In genomic region chr2:169775765-169776482, GRCh38 we compare ENCODE assay signal across 15 cellular contexts. TPM values are rescaled to one million over a fixed set of nuclear protein-coding genes. Genes with fewer than 3 reads are reported as not detected.
DNase-seq lines count a peak whose midpoint lies in the region; ATAC-seq, FAIRE-seq and TF ChIP-seq lines count a peak whose summit lies in the region.
"Had no signal": no experiment of that assay in that cellular context is flagged by ENCODE, and none has a peak within 500 bp of the region (broad histone marks: within the 10 kb centered on the region; RNA-seq: fewer than 3 reads in every experiment).

No MANE protein-coding gene starts in this region.

- H3K79me2 ChIP-seq in HepG2 (ENCODE audit: insufficient read depth, low read length), result no peaks in the 10 kb centered on the region

- no peak overlapping the region for H3K9ac ChIP-seq in HepG2 (ENCODE audit: insufficient read depth, low read depth, low read length)

- H3K4me1 ChIP-seq in HepG2 (ENCODE audit: insufficient read depth, low read length) (peaks cover 35% of the 10 kb centered on the region), right lobe of liver (no peaks in the 10 kb centered on the region)

- intact Hi-C loops in HepG2 (cut with micrococcal nuclease; ENCODE audit: unreplicated experiment) (no loop called here), right lobe of liver (cut with DNase I) (no loop called here)

- no peak for ATAC-seq in HepG2
- ATAC-seq in right lobe of liver, result no peak
- ATAC-seq: WTC11 had no signal

- no TSS peak for BruUV-seq in HepG2 (replicated peaks; lab: Mats Ljungman, UMichigan)

- no peak overlapping the region for H3K4me2 ChIP-seq in HepG2 (ENCODE audit: low read depth, low read length)

- in situ Hi-C loops in HepG2 (cut with HindIII; ENCODE audit: extremely low pct_ligation_motif_present, low pct_unique_long_range_greater_than_20kb), result loop anchor here (5.0 kb wide), 1 partner anchor 329 kb away; no protein-coding TSS in a partner anchor

- no peak for DNase-seq in HepG2 (ENCODE audit: low spot score)
- no peak for DNase-seq in right lobe of liver
- DNase-seq in fibroblast of peridontal ligament (ENCODE audit: extremely low read depth), result peak; percentile 78
- no peak for DNase-seq in HuH-7 (ENCODE audit: low spot score)
- DNase-seq in GM10248 (ENCODE audit: extremely low spot score), result no peak
- DNase-seq in hippocampal formation (lab: John Stamatoyannopoulos, UW), result no peak
- DNase-seq: ACHN; activated naive CD4-positive, alpha-beta T cell treated with anti-CD3 and anti-CD28 coated beads, Interleukin-2, amount 10 ng/mL, durations not matched to agents 7 days and 5 days; NCI-H1694 treated with DMSO at 0.1 percent for 48 hours; small intestine; stimulated activated naive CD4-positive, alpha-beta T cell had no signal

- no peak for FAIRE-seq in HepG2 (lab: Jason Lieb, UNC)
- FAIRE-seq: small intestine had no signal

- H3K4me3 ChIP-seq in HepG2 (replicated peaks in 1 of 3; ENCODE audit: insufficient read depth in 1 of 3, low read depth in 2 of 3, low read length in 3 of 3) (no peak overlapping the region), right lobe of liver (no peak overlapping the region)
- H3K4me3 ChIP-seq: lung had no signal

- no peaks in the 10 kb centered on the region for H3K9me3 ChIP-seq in HepG2 (ENCODE audit: low read length)
- H3K9me3 ChIP-seq in right lobe of liver, result no peaks in the 10 kb centered on the region

- TF ChIP-seq CTCF in HepG2 (CRISPR knock-in tag; IDR thresholded peaks at IDR 0.05), result no peak
- TF ChIP-seq CTCF in right lobe of liver (IDR thresholded peaks at IDR 0.05), result no peak
- no peak for TF ChIP-seq CTCF in GM10248 (IDR thresholded peaks at IDR 0.05; ENCODE audit: control extremely low read depth, extremely low read depth, low read depth, missing control alignments)

- TF ChIP-seq POLR2A in HepG2 (IDR thresholded peaks at IDR 0.05; ENCODE audit: insufficient read depth in 1 of 2, low read depth in 2 of 2, low read length in 2 of 2) (no peak), right lobe of liver (IDR thresholded peaks at IDR 0.05) (no peak)

- H4K20me1 ChIP-seq in HepG2 (ENCODE audit: insufficient read depth, low read length), result no peaks in the 10 kb centered on the region

- POLR2A ChIA-PET in HepG2 (lab: Yijun Ruan, JAX) (no interaction called here), GM10248 (lab: Yijun Ruan, JAX) (no interaction called here)

- WGBS in HepG2 (ENCODE audit: low lambda C conversion rate), result 55% methylated on average over 3 of the region's 3 CpGs
- WGBS in right lobe of liver (ENCODE audit: insufficient coverage, low coverage, low lambda C conversion rate, missing lambda C conversion rate), result 50% methylated on average over 3 of the region's 3 CpGs

- no peak for TF ChIP-seq RAD21 in HepG2 (CRISPR knock-in tag; IDR thresholded peaks at IDR 0.05)

- peak overlapping the region; percentile 64 for H2AFZ ChIP-seq in HepG2 (ENCODE audit: low read length)

- H3K27me3 ChIP-seq in HepG2 (ENCODE audit: control insufficient read depth in 1 of 2, insufficient read depth in 2 of 2, low read length in 2 of 2), result no peaks in the 10 kb centered on the region
- H3K27me3 ChIP-seq in right lobe of liver, result no peaks in the 10 kb centered on the region

- CTCF ChIA-PET in HepG2 (lab: Yijun Ruan, JAX; ENCODE audit: low intra/inter-chr PET ratio, low total read pairs), result no interaction called here
- CTCF ChIA-PET in GM10248 (lab: Yijun Ruan, JAX), result interaction anchor here (1.6 to 2.0 kb wide), 2 partner anchors 8 to 323 kb away, joined by 3 to 7 read pairs; no protein-coding TSS in a partner anchor

- H3K27ac ChIP-seq in HepG2 (ENCODE audit: extremely low read length, insufficient read depth, low read length) (no peak overlapping the region), right lobe of liver (no peak overlapping the region)
- H3K27ac ChIP-seq: epithelial cell of prostate, HL-60 had no signal

- no peak for TF ChIP-seq EP300 in HepG2 (IDR thresholded peaks at IDR 0.05; ENCODE audit: low read depth in 2 of 2, low read length in 2 of 2)
- TF ChIP-seq EP300 in HepG2 (CRISPR knock-in tag; IDR thresholded peaks at IDR 0.05; ENCODE audit: borderline replicate concordance), result no peak

- no peaks in the 10 kb centered on the region for H3K36me3 ChIP-seq in HepG2 (replicated peaks in 1 of 2; ENCODE audit: control insufficient read depth in 1 of 2, insufficient read depth in 2 of 2, low read length in 2 of 2)
- H3K36me3 ChIP-seq in right lobe of liver, result no peaks in the 10 kb centered on the region

RNA-seq across cellular contexts. Expression of gene SSB, which starts 22.7 kb away (rescaled TPM):
- total RNA-seq in HepG2 (2016; rRNA removed; fragmentation: Illumina TruSeq; extraction: Trizol) (208 and 344 TPM in 2 replicates), right lobe of liver (10 to 100 TPM; 16.5 to 41.3 (median 33.2) TPM)
- total RNA-seq in HepG2 (2016; cell fraction: cytosol; rRNA removed; fragmentation: Illumina TruSeq; extraction: Trizol; ENCODE audit: low read depth), result 22.0 and 26.1 TPM in 2 replicates
- total RNA-seq in HepG2 (2016; cell fraction: insoluble cytoplasmic fraction; rRNA removed; fragmentation: Illumina TruSeq; extraction: Trizol), result 224 and 344 TPM in 2 replicates
- total RNA-seq in HepG2 (2016; cell fraction: membrane; rRNA removed; fragmentation: Illumina TruSeq; extraction: Trizol), result 39.4 and 51.5 TPM in 2 replicates
- 156 and 161 TPM in 2 replicates for total RNA-seq in HepG2 (2016; cell fraction: nucleus; rRNA removed; fragmentation: Illumina TruSeq; extraction: Trizol)
- polyA plus RNA-seq in HepG2 (2011; rRNA removed), result 77.0 and 109 TPM in 2 replicates
- 38.7 and 50.8 TPM in 2 replicates for polyA plus RNA-seq in HepG2 (2011; cell fraction: cytosol; rRNA removed)
- polyA plus RNA-seq in HepG2 (2011; cell fraction: nucleus; rRNA removed), result 66.2 and 105 TPM in 2 replicates
- polyA plus RNA-seq in HepG2 (2012), result 157 and 209 TPM in 2 replicates
- polyA plus RNA-seq in HepG2 (2016; cell fraction: cytosol; fragmentation: Illumina TruSeq; extraction: Trizol; ENCODE audit: low read depth), result 19.2 and 19.3 TPM in 2 replicates
- 441 and 470 TPM in 2 replicates for polyA plus RNA-seq in HepG2 (2016; cell fraction: insoluble cytoplasmic fraction; fragmentation: Illumina TruSeq; extraction: Trizol; ENCODE audit: low read depth)
- 30.3 and 34.1 TPM in 2 replicates for polyA plus RNA-seq in HepG2 (2016; cell fraction: membrane; fragmentation: Illumina TruSeq; extraction: Trizol; ENCODE audit: low read depth)
- polyA plus RNA-seq in HepG2 (2016; cell fraction: nucleus; fragmentation: Illumina TruSeq; extraction: Trizol; ENCODE audit: insufficient read depth, low read depth), result 324 and 340 TPM in 2 replicates
- 7.8 and 10.0 TPM in 2 replicates for polyA minus RNA-seq in HepG2 (2011; rRNA and poly(A)+ RNA removed; ENCODE audit: low replicate concordance)
- 30.6 and 40.2 TPM in 2 replicates for polyA minus RNA-seq in HepG2 (2011; cell fraction: cytosol; rRNA and poly(A)+ RNA removed)
- 102 and 107 TPM in 2 replicates for polyA minus RNA-seq in HepG2 (2011; cell fraction: nucleus; rRNA and poly(A)+ RNA removed)

RNA-seq across cellular contexts. Expression of gene KLHL23, which starts 42.3 kb away (rescaled TPM):
- 52.4 and 70.4 TPM in 2 replicates for total RNA-seq in HepG2 (2016; rRNA removed; fragmentation: Illumina TruSeq; extraction: Trizol)
- total RNA-seq in HepG2 (2016; cell fraction: cytosol; rRNA removed; fragmentation: Illumina TruSeq; extraction: Trizol; ENCODE audit: low read depth), result 3.8 and 4.0 TPM in 2 replicates
- total RNA-seq in HepG2 (2016; cell fraction: insoluble cytoplasmic fraction; rRNA removed; fragmentation: Illumina TruSeq; extraction: Trizol), result 53.0 and 76.0 TPM in 2 replicates
- total RNA-seq in HepG2 (2016; cell fraction: membrane; rRNA removed; fragmentation: Illumina TruSeq; extraction: Trizol), result 21.1 and 22.5 TPM in 2 replicates
- 36.3 and 42.1 TPM in 2 replicates for total RNA-seq in HepG2 (2016; cell fraction: nucleus; rRNA removed; fragmentation: Illumina TruSeq; extraction: Trizol)
- 23.2 and 26.1 TPM in 2 replicates for polyA plus RNA-seq in HepG2 (2011; rRNA removed)
- 10.9 and 22.4 TPM in 2 replicates for polyA plus RNA-seq in HepG2 (2011; cell fraction: cytosol; rRNA removed)
- polyA plus RNA-seq in HepG2 (2011; cell fraction: nucleus; rRNA removed), result 8.3 and 11.2 TPM in 2 replicates
- polyA plus RNA-seq in HepG2 (2012), result 30.0 and 30.2 TPM in 2 replicates
- 1.9 and 2.2 TPM in 2 replicates for polyA plus RNA-seq in HepG2 (2016; cell fraction: cytosol; fragmentation: Illumina TruSeq; extraction: Trizol; ENCODE audit: low read depth)
- 48.0 and 49.5 TPM in 2 replicates for polyA plus RNA-seq in HepG2 (2016; cell fraction: insoluble cytoplasmic fraction; fragmentation: Illumina TruSeq; extraction: Trizol; ENCODE audit: low read depth)
- polyA plus RNA-seq in HepG2 (2016; cell fraction: membrane; fragmentation: Illumina TruSeq; extraction: Trizol; ENCODE audit: low read depth), result 9.5 and 10.3 TPM in 2 replicates
- 30.0 and 37.3 TPM in 2 replicates for polyA plus RNA-seq in HepG2 (2016; cell fraction: nucleus; fragmentation: Illumina TruSeq; extraction: Trizol; ENCODE audit: insufficient read depth, low read depth)
- 5.5 and 20.6 TPM in 2 replicates for polyA minus RNA-seq in HepG2 (2011; rRNA and poly(A)+ RNA removed; ENCODE audit: low replicate concordance)
- 40.3 and 63.9 TPM in 2 replicates for polyA minus RNA-seq in HepG2 (2011; cell fraction: cytosol; rRNA and poly(A)+ RNA removed)
- polyA minus RNA-seq in HepG2 (2011; cell fraction: nucleus; rRNA and poly(A)+ RNA removed), result 38.0 and 58.4 TPM in 2 replicates
- total RNA-seq in right lobe of liver, result 1 to 10 TPM; 4.7 to 6.6 (median 6.0) TPM

RNA-seq across cellular contexts. Expression of gene METTL5, which starts 48.8 kb away (rescaled TPM):
- 95.1 and 129 TPM in 2 replicates for total RNA-seq in HepG2 (2016; rRNA removed; fragmentation: Illumina TruSeq; extraction: Trizol)
- total RNA-seq in HepG2 (2016; cell fraction: cytosol; rRNA removed; fragmentation: Illumina TruSeq; extraction: Trizol; ENCODE audit: low read depth), result 58.3 and 79.4 TPM in 2 replicates
- 88.5 and 134 TPM in 2 replicates for total RNA-seq in HepG2 (2016; cell fraction: insoluble cytoplasmic fraction; rRNA removed; fragmentation: Illumina TruSeq; extraction: Trizol)
- 60.2 and 79.2 TPM in 2 replicates for total RNA-seq in HepG2 (2016; cell fraction: membrane; rRNA removed; fragmentation: Illumina TruSeq; extraction: Trizol)
- 42.4 and 44.9 TPM in 2 replicates for total RNA-seq in HepG2 (2016; cell fraction: nucleus; rRNA removed; fragmentation: Illumina TruSeq; extraction: Trizol)
- polyA plus RNA-seq in HepG2 (2011; rRNA removed), result 39.4 and 50.7 TPM in 2 replicates
- 31.7 and 48.5 TPM in 2 replicates for polyA plus RNA-seq in HepG2 (2011; cell fraction: cytosol; rRNA removed)
- polyA plus RNA-seq in HepG2 (2011; cell fraction: nucleus; rRNA removed), result 10.9 and 13.8 TPM in 2 replicates
- polyA plus RNA-seq in HepG2 (2012), result 75.0 and 115 TPM in 2 replicates
- polyA plus RNA-seq in HepG2 (2016; cell fraction: cytosol; fragmentation: Illumina TruSeq; extraction: Trizol; ENCODE audit: low read depth), result 75.1 and 103 TPM in 2 replicates
- 159 and 167 TPM in 2 replicates for polyA plus RNA-seq in HepG2 (2016; cell fraction: insoluble cytoplasmic fraction; fragmentation: Illumina TruSeq; extraction: Trizol; ENCODE audit: low read depth)
- 67.4 and 91.3 TPM in 2 replicates for polyA plus RNA-seq in HepG2 (2016; cell fraction: membrane; fragmentation: Illumina TruSeq; extraction: Trizol; ENCODE audit: low read depth)
- 77.1 and 79.7 TPM in 2 replicates for polyA plus RNA-seq in HepG2 (2016; cell fraction: nucleus; fragmentation: Illumina TruSeq; extraction: Trizol; ENCODE audit: insufficient read depth, low read depth)
- polyA minus RNA-seq in HepG2 (2011; rRNA and poly(A)+ RNA removed; ENCODE audit: low replicate concordance), result 6.9 and 9.0 TPM in 2 replicates
- polyA minus RNA-seq in HepG2 (2011; cell fraction: cytosol; rRNA and poly(A)+ RNA removed), result 17.9 and 19.6 TPM in 2 replicates
- 19.9 and 21.2 TPM in 2 replicates for polyA minus RNA-seq in HepG2 (2011; cell fraction: nucleus; rRNA and poly(A)+ RNA removed)
- 10 to 100 TPM; 18.4 to 26.7 (median 20.7) TPM for total RNA-seq in right lobe of liver

RNA-seq across cellular contexts. Expression of gene UBR3, which starts 51.3 kb away (rescaled TPM):
- 28.0 and 31.6 TPM in 2 replicates for total RNA-seq in HepG2 (2016; rRNA removed; fragmentation: Illumina TruSeq; extraction: Trizol)
- 9.8 and 9.9 TPM in 2 replicates for total RNA-seq in HepG2 (2016; cell fraction: cytosol; rRNA removed; fragmentation: Illumina TruSeq; extraction: Trizol; ENCODE audit: low read depth)
- 28.5 TPM in 2 replicates for total RNA-seq in HepG2 (2016; cell fraction: insoluble cytoplasmic fraction; rRNA removed; fragmentation: Illumina TruSeq; extraction: Trizol)
- total RNA-seq in HepG2 (2016; cell fraction: membrane; rRNA removed; fragmentation: Illumina TruSeq; extraction: Trizol), result 9.7 and 13.2 TPM in 2 replicates
- total RNA-seq in HepG2 (2016; cell fraction: nucleus; rRNA removed; fragmentation: Illumina TruSeq; extraction: Trizol), result 87.9 TPM in 2 replicates
- 12.7 and 15.1 TPM in 2 replicates for polyA plus RNA-seq in HepG2 (2011; rRNA removed)
- polyA plus RNA-seq in HepG2 (2011; cell fraction: cytosol; rRNA removed), result 5.8 and 8.8 TPM in 2 replicates
- 11.8 and 14.4 TPM in 2 replicates for polyA plus RNA-seq in HepG2 (2011; cell fraction: nucleus; rRNA removed)
- 15.7 and 21.2 TPM in 2 replicates for polyA plus RNA-seq in HepG2 (2012)
- polyA plus RNA-seq in HepG2 (2016; cell fraction: cytosol; fragmentation: Illumina TruSeq; extraction: Trizol; ENCODE audit: low read depth), result 0.95 and 1.1 TPM in 2 replicates
- 23.3 and 26.2 TPM in 2 replicates for polyA plus RNA-seq in HepG2 (2016; cell fraction: insoluble cytoplasmic fraction; fragmentation: Illumina TruSeq; extraction: Trizol; ENCODE audit: low read depth)
- polyA plus RNA-seq in HepG2 (2016; cell fraction: membrane; fragmentation: Illumina TruSeq; extraction: Trizol; ENCODE audit: low read depth), result 2.1 and 2.9 TPM in 2 replicates
- 42.6 and 46.5 TPM in 2 replicates for polyA plus RNA-seq in HepG2 (2016; cell fraction: nucleus; fragmentation: Illumina TruSeq; extraction: Trizol; ENCODE audit: insufficient read depth, low read depth)
- 15.2 and 23.6 TPM in 2 replicates for polyA minus RNA-seq in HepG2 (2011; rRNA and poly(A)+ RNA removed; ENCODE audit: low replicate concordance)
- 30.8 and 37.0 TPM in 2 replicates for polyA minus RNA-seq in HepG2 (2011; cell fraction: cytosol; rRNA and poly(A)+ RNA removed)
- polyA minus RNA-seq in HepG2 (2011; cell fraction: nucleus; rRNA and poly(A)+ RNA removed), result 166 and 176 TPM in 2 replicates
- total RNA-seq in right lobe of liver, result 10 to 100 TPM; 25.3 to 37.3 (median 29.9) TPM
